Comparison of ENCODE assay signal across 16 cellular contexts in genomic region chrX:55787063-55787462, GRCh38.
A peak's percentile ranks its signal among the peaks of the same experiment; 100 is the strongest.
DNase-seq lines count a peak whose midpoint lies in the region; ATAC-seq, FAIRE-seq and TF ChIP-seq lines count a peak whose summit lies in the region.
"Had no signal": no experiment of that assay in that cellular context is flagged by ENCODE, and none has a peak within 500 bp of the region (broad histone marks: within the 10 kb centered on the region; RNA-seq: fewer than 3 reads in every experiment).

No MANE protein-coding gene starts in this region.

- H3K4me2 ChIP-seq in PC-3 (ENCODE audit: low read length): no peak overlapping the region

- H3K27ac ChIP-seq in PC-3 (ENCODE audit: low read length): no peak overlapping the region
- H3K27ac ChIP-seq in endodermal cell (ENCODE audit: low read depth, low read length): no peak overlapping the region
- no peak overlapping the region for H3K27ac ChIP-seq in right lobe of liver
- H3K27ac ChIP-seq: C4-2B had no signal

- H3K4me1 ChIP-seq in PC-3 (ENCODE audit: insufficient read depth, low read length) (no peaks in the 10 kb centered on the region), endodermal cell (ENCODE audit: control insufficient read depth, insufficient read depth, low read length) (peaks cover 4% of the 10 kb centered on the region), right lobe of liver (no peaks in the 10 kb centered on the region)
- H3K4me1 ChIP-seq: BE2C had no signal

- no peaks in the 10 kb centered on the region for H3K9me3 ChIP-seq in PC-3 (ENCODE audit: low read length)
- no peaks in the 10 kb centered on the region for H3K9me3 ChIP-seq in endodermal cell (ENCODE audit: control insufficient read depth, low read length)
- H3K9me3 ChIP-seq in right lobe of liver: no peaks in the 10 kb centered on the region
- H3K9me3 ChIP-seq: BE2C had no signal

- H3K9ac ChIP-seq in PC-3 (ENCODE audit: low read length) (no peak overlapping the region), endodermal cell (ENCODE audit: extremely low read depth, low read length, poor library complexity, severe bottlenecking) (no peak overlapping the region)

- peaks cover 4% of the 10 kb centered on the region for H3K4me1 Mint-ChIP-seq in endodermal cell
- H3K4me1 Mint-ChIP-seq: CD4-positive, alpha-beta memory T cell had no signal

- CTCF ChIA-PET in PC-3 (lab: Charles Lee): no interaction called here

- ATAC-seq in PC-3: no peak
- no peak for ATAC-seq in right lobe of liver
- no peak for ATAC-seq in GM18909 (IDR thresholded peaks at IDR 0.05; ENCODE audit: poor library complexity, unreplicated experiment)
- no peak for ATAC-seq in HG02610 (IDR thresholded peaks at IDR 0.05; ENCODE audit: unreplicated experiment)
- no peak for ATAC-seq in HG02884 (IDR thresholded peaks at IDR 0.05; ENCODE audit: unreplicated experiment)
- ATAC-seq: HepG2 had no signal

- H3F3A ChIP-seq in PC-3 (ENCODE audit: low read length, unreplicated experiment): no peaks in the 10 kb centered on the region

- no peak for DNase-seq in GM12891 (ENCODE audit: insufficient read length, low spot score)
- DNase-seq in PC-3: peak; percentile 1
- no peak for DNase-seq in endodermal cell
- DNase-seq in right lobe of liver: no peak
- DNase-seq: BE2C; CD4-positive, alpha-beta memory T cell; DMS79; GDM1; H7 had no signal

- no peaks in the 10 kb centered on the region for H3K9me2 ChIP-seq in PC-3 (replicated peaks; ENCODE audit: low read length)

- peak; percentile 74 for FAIRE-seq in GM12891 (lab: Jason Lieb, UNC)
- FAIRE-seq: A204.1, HepG2, HTR-8/SVneo had no signal

- TF ChIP-seq CTCF in PC-3 (conservative IDR thresholded peaks at IDR 0.05; ENCODE audit: low read depth, low read length) (no peak), endodermal cell (conservative IDR thresholded peaks at IDR 0.05) (no peak), right lobe of liver (IDR thresholded peaks at IDR 0.05) (no peak)

- H3K27me3 ChIP-seq in PC-3 (ENCODE audit: low read length): no peaks in the 10 kb centered on the region
- H3K27me3 ChIP-seq in endodermal cell (ENCODE audit: control insufficient read depth, insufficient read depth, low read length, poor library complexity, severe bottlenecking): no peaks in the 10 kb centered on the region
- H3K27me3 ChIP-seq in right lobe of liver: no peaks in the 10 kb centered on the region
- H3K27me3 ChIP-seq: BE2C had no signal

- no peaks in the 10 kb centered on the region for H4K20me1 ChIP-seq in PC-3 (ENCODE audit: low read length)

- intact Hi-C loops in PC-3 (cut with micrococcal nuclease): no loop called here
- intact Hi-C loops in right lobe of liver (cut with DNase I): no loop called here

- H3K27ac Mint-ChIP-seq in endodermal cell: peak overlapping the region; percentile 79
- H3K27ac Mint-ChIP-seq: CD4-positive, alpha-beta memory T cell had no signal

- no peak for TF ChIP-seq POLR2A in GM12891 (IDR thresholded peaks at IDR 0.05; ENCODE audit: low read depth, low read length)
- TF ChIP-seq POLR2A in right lobe of liver (IDR thresholded peaks at IDR 0.05): no peak

- no TSS peak for BruUV-seq in PC-3 (replicated peaks; lab: Mats Ljungman, UMichigan)

- H3K36me3 Mint-ChIP-seq in endodermal cell (ENCODE audit: low read depth): peaks cover 4% of the 10 kb centered on the region
- H3K36me3 Mint-ChIP-seq: CD4-positive, alpha-beta memory T cell had no signal

- H3K79me2 ChIP-seq in PC-3 (ENCODE audit: low read length): no peaks in the 10 kb centered on the region

- H3K36me3 ChIP-seq in PC-3 (ENCODE audit: low read depth, low read length) (no peaks in the 10 kb centered on the region), endodermal cell (ENCODE audit: control insufficient read depth, insufficient read depth, low read length) (no peaks in the 10 kb centered on the region), right lobe of liver (no peaks in the 10 kb centered on the region)
- H3K36me3 ChIP-seq: BE2C had no signal

- no peak overlapping the region for H2AFZ ChIP-seq in PC-3 (ENCODE audit: low read length)

- no peak overlapping the region for H3K4me3 ChIP-seq in PC-3 (ENCODE audit: low read length)
- no peak overlapping the region for H3K4me3 ChIP-seq in endodermal cell (ENCODE audit: low read length)
- H3K4me3 ChIP-seq in right lobe of liver: no peak overlapping the region

- peaks cover 30% of the 10 kb centered on the region for H3K9me3 Mint-ChIP-seq in endodermal cell

- POLR2A ChIA-PET in PC-3 (lab: Charles Lee; ENCODE audit: unreplicated experiment): no interaction called here

- H3K4me3 Mint-ChIP-seq in endodermal cell: no peak overlapping the region
- H3K4me3 Mint-ChIP-seq: CD4-positive, alpha-beta memory T cell had no signal

- no peaks in the 10 kb centered on the region for H3K27me3 Mint-ChIP-seq in endodermal cell (ENCODE audit: insufficient read depth)
- H3K27me3 Mint-ChIP-seq: CD4-positive, alpha-beta memory T cell had no signal

TF ChIP-seq in GM12891, 5 proteins besides CTCF, POLR2A, EP300 and RAD21:
- TF ChIP-seq SPI1 (IDR thresholded peaks at IDR 0.05; ENCODE audit: low read depth, low read length) (no peak), PAX5 (IDR thresholded peaks at IDR 0.05; ENCODE audit: insufficient read depth, low read length, severe bottlenecking) (no peak), POU2F2 (IDR thresholded peaks at IDR 0.05; ENCODE audit: low read depth, low read length) (no peak), TAF1 (IDR thresholded peaks at IDR 0.05; ENCODE audit: low read depth, low read length) (no peak), POLR2AphosphoS5 (IDR thresholded peaks at IDR 0.05; ENCODE audit: low read depth, low read length) (no peak)
